Comparison of ENCODE assay signal across 2 cellular contexts in the genomic region with DNA sequence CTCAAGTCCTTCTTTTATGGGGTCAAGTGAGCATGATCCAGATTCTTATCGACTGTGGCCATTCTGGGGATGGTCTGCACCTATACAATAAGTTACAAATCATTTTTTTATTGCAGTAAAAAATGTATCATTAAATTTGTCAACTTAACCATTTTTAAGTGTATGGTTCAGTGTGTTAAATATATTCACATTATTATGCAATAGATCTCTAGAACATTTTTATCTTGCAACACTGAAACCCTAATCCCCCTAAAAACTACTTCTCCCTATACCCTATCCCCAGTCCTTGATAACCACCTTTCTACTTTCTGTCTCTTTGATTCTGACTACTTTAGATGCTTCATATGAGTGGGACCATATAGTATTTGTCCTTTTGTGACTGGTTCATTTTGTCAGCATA.
TF ChIP-seq lines count a peak whose summit lies in the region.

No MANE protein-coding gene starts in this region.

TF ChIP-seq in HepG2, 621 proteins besides CTCF, POLR2A, EP300 and RAD21:
- TF ChIP-seq CEBPB (IDR thresholded peaks at IDR 0.05; ENCODE audit: borderline replicate concordance, low read depth, low read length) (peak; percentile 27; the same call in 1 of the 2 replicates), KDM5B (CRISPR knock-in tag; IDR thresholded peaks at IDR 0.05; ENCODE audit: borderline replicate concordance) (no peak)

TF ChIP-seq in H1, 55 proteins besides CTCF, POLR2A, EP300 and RAD21:
- TF ChIP-seq CTBP2 (IDR thresholded peaks at IDR 0.05; ENCODE audit: borderline replicate concordance, insufficient read depth, insufficient read length, low read length) (no peak), CEBPB (IDR thresholded peaks at IDR 0.05; ENCODE audit: low read depth, low read length) (peak; percentile 76; the same call in 1 of the 2 replicates)
